In genomic region chrX:118975831-118976598, GRCh38 we compare ENCODE assay signal across 8 cellular contexts. TPM values are rescaled to one million over a fixed set of nuclear protein-coding genes. Genes with fewer than 3 reads are reported as not detected.
DNase-seq lines count a peak whose midpoint lies in the region; ATAC-seq and TF ChIP-seq lines count a peak whose summit lies in the region.

No MANE protein-coding gene starts in this region.

- peak overlapping the region; percentile 96 for H3K4me3 Mint-ChIP-seq in T-helper 17 cell

- H3K4me1 Mint-ChIP-seq in T-helper 17 cell, result peaks cover 13% of the 10 kb centered on the region

- H3K36me3 ChIP-seq in HUES48 (ENCODE audit: control insufficient read depth, insufficient read depth, low read length) (no peaks in the 10 kb centered on the region), ascending aorta (no peaks in the 10 kb centered on the region), gastrocnemius medialis (peaks cover 0 to 4% of the 10 kb centered on the region in 2 donors)

- DNase-seq in AG04450 (ENCODE audit: low read depth, low spot score), result no peak
- DNase-seq in T-helper 17 cell, result peak; percentile 39 to 68 (median 52)
- DNase-seq in ascending aorta (ENCODE audit: low spot score in 2 of 2), result peak; percentile 71 to 92
- peak in 38 of 51 donors; percentile 0 to 52 (median 15) for DNase-seq in hypothalamus (lab: John Stamatoyannopoulos, UW)
- peak; percentile 82 to 93 for DNase-seq in gastrocnemius medialis
- DNase-seq in NCI-H2227 (lab: John Stamatoyannopoulos, UW; ENCODE audit: unreplicated experiment), result no peak

- H3K27ac ChIP-seq in AG04450 (ENCODE audit: low read depth, low read length) (no peak overlapping the region), HUES48 (ENCODE audit: low read depth, low read length) (no peak overlapping the region), ascending aorta (peak overlapping the region; percentile 76 to 87), gastrocnemius medialis (peak overlapping the region; percentile 93 to 95 (median 93))

- H3K27me3 Mint-ChIP-seq in T-helper 17 cell, result peaks cover 8% of the 10 kb centered on the region

- POLR2A ChIA-PET in AG04450 (lab: Yijun Ruan, JAX), result no interaction called here

- H3K4me3 ChIP-seq in AG04450 (ENCODE audit: low read depth, low read length) (peak overlapping the region; percentile 44), HUES48 (ENCODE audit: low read depth, low read length) (peak overlapping the region; percentile 52), ascending aorta (peak overlapping the region; percentile 77 to 83), gastrocnemius medialis (peak overlapping the region; percentile 69 to 82 (median 74))

- no peaks in the 10 kb centered on the region for H3K36me3 Mint-ChIP-seq in T-helper 17 cell (ENCODE audit: low read depth)

- no peak overlapping the region for H3K9ac ChIP-seq in HUES48 (ENCODE audit: low read depth, low read length)

- intact Hi-C loops in ascending aorta (cut with DNase I) (loop anchor here (5.0 kb wide), 5 partner anchors 129 to 629 kb away; partner anchors contain the start of genes IL13RA1, PGRMC1 and WDR44), gastrocnemius medialis (cut with DNase I; ENCODE audit: low total_unique reads) (loop anchor here (1.0 to 10.0 kb wide), 4 partner anchors 16 to 1589 kb away; partner anchors contain the start of genes CUL4B and IL13RA1)

- no peak for TF ChIP-seq CTCF in AG04450 (IDR thresholded peaks at IDR 0.05; ENCODE audit: low read depth, low read length)
- TF ChIP-seq CTCF in ascending aorta (IDR thresholded peaks at IDR 0.05), result no peak
- no peak for TF ChIP-seq CTCF in gastrocnemius medialis (IDR thresholded peaks at IDR 0.05 in 4 of 5, conservative IDR thresholded peaks at IDR 0.05 in 1 of 5)

- peak; percentile 62 to 81 for TF ChIP-seq POLR2A in gastrocnemius medialis (IDR thresholded peaks at IDR 0.05)

- H3K9me3 ChIP-seq in AG04450 (ENCODE audit: control insufficient read depth, insufficient read depth, low read length) (peaks cover 3% of the 10 kb centered on the region; the same call in 1 of the 2 replicates), HUES48 (ENCODE audit: control insufficient read depth, insufficient read depth, low read length) (peaks cover 3% of the 10 kb centered on the region; the same call in 1 of the 2 replicates), T-helper 17 cell (ENCODE audit: control insufficient read depth, low read length, poor library complexity, severe bottlenecking) (no peaks in the 10 kb centered on the region), ascending aorta (no peaks in the 10 kb centered on the region), gastrocnemius medialis (no peaks in the 10 kb centered on the region)

- CTCF ChIA-PET in AG04450 (lab: Charles Lee), result no interaction called here

- H3K27me3 ChIP-seq in AG04450 (ENCODE audit: control insufficient read depth, insufficient read depth, low read length) (peaks cover 26% of the 10 kb centered on the region), HUES48 (ENCODE audit: control insufficient read depth, insufficient read depth, low read length) (peaks cover 99% of the 10 kb centered on the region), ascending aorta (no peaks in the 10 kb centered on the region), gastrocnemius medialis (no peaks in the 10 kb centered on the region)

- H3K4me1 ChIP-seq in HUES48 (ENCODE audit: control insufficient read depth, insufficient read depth, low read length), result peaks cover 29% of the 10 kb centered on the region
- H3K4me1 ChIP-seq in ascending aorta, result no peaks in the 10 kb centered on the region
- H3K4me1 ChIP-seq in gastrocnemius medialis, result peaks cover 5 to 10% of the 10 kb centered on the region in 2 donors

- ATAC-seq in T-helper 17 cell (peak; percentile 48), gastrocnemius medialis (peak; percentile 73 to 79), GM19035 (IDR thresholded peaks at IDR 0.05; ENCODE audit: unreplicated experiment) (no peak)

- H3K27ac Mint-ChIP-seq in T-helper 17 cell, result peak overlapping the region; percentile 96

- in situ Hi-C loops in gastrocnemius medialis (cut with MboI; ENCODE audit: low sequenced_read_pairs in 4 of 4), result loop anchor here in 2 of 4 donors (10.0 to 25.0 kb wide), 2 partner anchors 101 to 114 kb away; no protein-coding TSS in a partner anchor

RNA-seq across cellular contexts. Expression of gene LONRF3, which starts 1.6 kb away (rescaled TPM):
- not detected in 2 replicates for polyA plus RNA-seq in AG04450 (2011; rRNA removed)
- not detected in 2 replicates for polyA minus RNA-seq in AG04450 (2011; rRNA and poly(A)+ RNA removed)
- 10 to 100 TPM; 14.2 to 17.0 TPM for total RNA-seq in T-helper 17 cell
- total RNA-seq in ascending aorta, result 11.0 TPM
- 10 to 100 TPM; 15.7 to 73.3 (median 42.3) TPM for total RNA-seq in gastrocnemius medialis

Comparison
In these comparisons a context has a peak if more than half of its experiments do, and no peak if none do; other contexts are left out.
1. DNase-seq: peak in T-helper 17 cell (3 of 3), ascending aorta (2 of 2), hypothalamus (38 of 51) and gastrocnemius medialis (2 of 2); none in AG04450 (single experiment) and NCI-H2227 (single experiment).
2. H3K27ac ChIP-seq: peak in ascending aorta (2 of 2) and gastrocnemius medialis (4 of 4); none in AG04450 (single experiment) and HUES48 (single experiment).
3. Peak in every context shown above with its lines, with median percentiles within 50 percentile points of each other: H3K4me3 ChIP-seq.